In genomic region chrX:100650841-100651240, GRCh38 we compare ENCODE assay signal across 1 cellular context.
TF ChIP-seq lines count a peak whose summit lies in the region.

No MANE protein-coding gene starts in this region.

TF ChIP-seq in endothelial cell of umbilical vein, 7 proteins besides CTCF, POLR2A, EP300 and RAD21:
- TF ChIP-seq GATA2 (IDR thresholded peaks at IDR 0.05; ENCODE audit: insufficient read depth, insufficient read length, low read depth, low read length) (no peak), JUN (IDR thresholded peaks at IDR 0.05; ENCODE audit: borderline replicate concordance, insufficient read depth, insufficient read length, low read depth) (no peak), EZH2 (IDR thresholded peaks at IDR 0.05; ENCODE audit: borderline replicate concordance, low read depth, low read length, severe bottlenecking) (no peak), MYC (IDR thresholded peaks at IDR 0.05; ENCODE audit: low read depth, low read length) (no peak), FOS (IDR thresholded peaks at IDR 0.05; ENCODE audit: borderline replicate concordance, insufficient read depth, low read length) (no peak), MAX (IDR thresholded peaks at IDR 0.05; ENCODE audit: insufficient read depth, insufficient read length) (no peak), POLR2AphosphoS5 (IDR thresholded peaks at IDR 0.05; ENCODE audit: insufficient read depth, low read depth, low read length) (no peak)
